Comparison of ENCODE assay signal across 8 cellular contexts in the genomic region with DNA sequence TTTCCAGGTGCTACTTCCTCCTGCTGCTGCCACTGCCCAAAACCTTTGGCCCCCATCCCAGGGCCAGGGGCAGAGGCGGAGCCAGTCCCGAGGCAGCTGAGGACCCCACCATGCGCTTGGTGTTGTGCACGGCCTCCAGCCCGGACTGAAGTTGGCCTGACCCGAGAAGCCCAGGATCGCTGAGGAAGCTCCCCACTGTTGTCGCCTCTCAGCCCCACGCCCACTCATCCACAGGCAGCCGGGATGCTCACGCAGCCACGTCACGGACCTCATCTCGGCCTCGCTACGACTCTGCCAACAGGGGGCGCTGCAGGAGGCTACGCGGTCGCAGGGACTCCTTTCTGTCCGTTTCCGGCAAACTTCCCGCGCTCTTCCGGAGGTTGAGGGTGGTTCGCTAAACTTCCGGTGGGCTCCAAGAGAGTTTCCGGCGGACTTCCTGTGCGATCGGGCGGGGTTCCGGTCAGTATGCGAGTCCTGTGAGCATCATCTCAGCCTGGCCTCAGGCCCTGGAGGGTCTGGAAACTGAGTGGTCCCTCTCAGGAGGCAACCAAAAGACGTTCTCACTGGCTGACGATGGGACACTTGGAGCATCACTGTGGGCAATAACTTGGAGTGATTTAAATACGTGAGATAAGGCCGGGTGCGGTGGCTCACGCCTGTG.
DNase-seq lines count a peak whose midpoint lies in the region; TF ChIP-seq lines count a peak whose summit lies in the region.

No MANE protein-coding gene starts in this region.

- peak; percentile 64 for TF ChIP-seq CTCF in GM13977 (IDR thresholded peaks at IDR 0.05; ENCODE audit: extremely low read depth, insufficient read depth, missing control alignments)

- DNase-seq in GM13977 (ENCODE audit: low spot score) (peak; percentile 51), T-helper 9 cell (peak; percentile 54), amniotic epithelial cell (ENCODE audit: low read depth) (peak; percentile 69), iPS-NIHi7 (ENCODE audit: extremely low spot score) (peak; percentile 84), RKO (ENCODE audit: low spot score) (no peak), NCI-H2171 treated with DMSO at 0.1 percent for 48 hours (lab: John Stamatoyannopoulos, UW) (no peak), NCI-H526 treated with DMSO at 0.1 percent for 48 hours (lab: John Stamatoyannopoulos, UW) (no peak)
- peak; percentile 88 for DNase-seq in stimulated activated CD4-positive, alpha-beta T cell treated with anti-CD3 and anti-CD28 coated beads, Interleukin-4, amount 100 ng/mL, for 24 hours

- in situ Hi-C loops in GM13977 (cut with MboI; ENCODE audit: low pct_unique_long_range_greater_than_20kb, low sequenced_read_pairs, unreplicated experiment), result no loop called here

Comparison
In these comparisons a context has a peak if more than half of its experiments do, and no peak if none do; other contexts are left out.
1. DNase-seq: peak in GM13977 (single experiment), T-helper 9 cell (single experiment), amniotic epithelial cell (single experiment), iPS-NIHi7 (single experiment) and stimulated activated CD4-positive, alpha-beta T cell treated with anti-CD3 and anti-CD28 coated beads, Interleukin-4, amount 100 ng/mL, for 24 hours (single experiment); none in RKO (single experiment), NCI-H2171 treated with DMSO at 0.1 percent for 48 hours (single experiment) and NCI-H526 treated with DMSO at 0.1 percent for 48 hours (single experiment).